Comparison of ENCODE assay signal across 16 cellular contexts in the genomic region with DNA sequence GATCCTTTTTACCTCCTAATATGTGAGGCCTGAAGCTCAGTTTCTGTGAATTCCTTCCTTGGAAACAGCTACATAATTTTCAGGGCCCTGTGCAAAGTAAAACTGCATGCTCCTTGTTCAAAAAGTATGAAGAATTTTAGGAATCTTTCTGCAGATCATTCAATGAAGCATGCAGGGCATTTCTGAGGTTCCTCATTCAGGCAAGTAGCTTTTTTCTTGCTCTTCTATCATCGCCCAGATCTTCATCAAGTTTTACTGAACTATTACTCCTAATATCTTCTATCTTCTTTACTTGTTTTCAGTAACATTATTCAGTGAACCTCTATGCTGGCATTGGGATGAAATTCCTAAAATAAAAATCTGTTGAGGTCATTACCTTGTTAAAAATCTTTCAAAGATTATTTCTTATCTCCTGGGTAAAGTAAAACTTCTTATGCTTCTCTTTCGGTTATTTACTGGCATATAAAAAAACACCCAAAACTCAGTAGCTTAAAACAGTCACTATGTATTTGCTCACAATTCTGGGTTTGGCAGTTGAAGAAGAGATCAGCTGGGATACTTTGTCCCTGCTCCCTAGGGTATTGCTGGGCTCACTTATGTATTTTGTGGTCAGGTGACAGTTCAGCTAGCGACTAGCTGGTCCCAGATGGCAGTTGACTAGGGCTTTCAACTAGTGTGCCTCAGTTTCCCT. TPM values are rescaled to one million over a fixed set of nuclear protein-coding genes. Genes with fewer than 3 reads are reported as not detected.
DNase-seq lines count a peak whose midpoint lies in the region; ATAC-seq, FAIRE-seq and TF ChIP-seq lines count a peak whose summit lies in the region.
"Had no signal": no experiment of that assay in that cellular context is flagged by ENCODE, and none has a peak within 500 bp of the region (broad histone marks: within the 10 kb centered on the region; RNA-seq: fewer than 3 reads in every experiment).

No MANE protein-coding gene starts in this region.

- CTCF ChIA-PET in HCT116 (lab: Charles Lee): interaction anchor here (0.7 kb wide), 1 partner anchor 9 kb away, joined by 3 read pairs; no protein-coding TSS in a partner anchor

- no peaks in the 10 kb centered on the region for H4K20me1 ChIP-seq in HCT116 (ENCODE audit: insufficient read depth)

- no peaks in the 10 kb centered on the region for H3K27me3 ChIP-seq in HCT116 (ENCODE audit: insufficient read depth, low read length)
- H3K27me3 ChIP-seq: stomach had no signal

- H3K4me3 Mint-ChIP-seq in chondrocyte (ENCODE audit: unreplicated experiment) (no peak overlapping the region), nephron (no peak overlapping the region)
- H3K4me3 Mint-ChIP-seq: CD8-positive, alpha-beta T cell had no signal

- H3K27ac ChIP-seq in HCT116 (ENCODE audit: low read depth, low read length): peak overlapping the region; percentile 73; the same call in 1 of the 2 replicates
- H3K27ac ChIP-seq: SK-N-MC, stomach, WERI-Rb-1 had no signal

- TF ChIP-seq CTCF in AG10803 (conservative IDR thresholded peaks at IDR 0.05; ENCODE audit: low read length): no peak
- TF ChIP-seq CTCF in HCT116 (IDR thresholded peaks at IDR 0.05 in 2 of 3, conservative IDR thresholded peaks at IDR 0.05 in 1 of 3; ENCODE audit: borderline replicate concordance in 1 of 3, insufficient read depth in 1 of 3, low read depth in 2 of 3, low read length in 2 of 3): no peak
- no peak for TF ChIP-seq CTCF in chondrocyte (IDR thresholded peaks at IDR 0.05)
- TF ChIP-seq CTCF in nephron (IDR thresholded peaks at IDR 0.05; ENCODE audit: unreplicated experiment in 3 of 3): no peak

- intact Hi-C loops in HCT116 (cut with micrococcal nuclease): no loop called here

- H3K36me3 Mint-ChIP-seq in chondrocyte (ENCODE audit: low read depth) (no peaks in the 10 kb centered on the region), nephron (ENCODE audit: low read depth) (no peaks in the 10 kb centered on the region)
- H3K36me3 Mint-ChIP-seq: CD8-positive, alpha-beta T cell had no signal

- no peak for TF ChIP-seq RAD21 in HCT116 (IDR thresholded peaks at IDR 0.05; ENCODE audit: low read depth)

- peak overlapping the region; percentile 58 for H2AFZ ChIP-seq in HCT116 (ENCODE audit: low read depth, low read length, poor library complexity, severe bottlenecking)

- H3K36me3 ChIP-seq in HCT116 (ENCODE audit: control insufficient read depth in 1 of 2, insufficient read depth in 2 of 2, low read length in 2 of 2): no peaks in the 10 kb centered on the region
- H3K36me3 ChIP-seq: stomach, WERI-Rb-1 had no signal

- peaks cover 44 to 48% of the 10 kb centered on the region in 2 experiments for H3K4me1 ChIP-seq in HCT116 (ENCODE audit: control insufficient read depth in 1 of 2, insufficient read depth in 2 of 2, low read length in 2 of 2)

- POLR2A ChIA-PET in HCT116 (lab: Charles Lee): interaction anchor here (1.2 kb wide), 1 partner anchor 113 kb away, joined by 3 read pairs; no protein-coding TSS in a partner anchor

- H3K9me2 ChIP-seq in HCT116 (ENCODE audit: insufficient read depth): no peaks in the 10 kb centered on the region

- peaks cover 36% of the 10 kb centered on the region for H3K4me1 Mint-ChIP-seq in chondrocyte (ENCODE audit: low read depth)
- peaks cover 60% of the 10 kb centered on the region for H3K4me1 Mint-ChIP-seq in nephron

- no TSS peak for BruUV-seq in HCT116 (replicated peaks; lab: Mats Ljungman, UMichigan)

- H3K9me3 Mint-ChIP-seq in chondrocyte (ENCODE audit: low read depth): no peaks in the 10 kb centered on the region
- H3K9me3 Mint-ChIP-seq in nephron: no peaks in the 10 kb centered on the region
- H3K9me3 Mint-ChIP-seq: CD8-positive, alpha-beta T cell had no signal

- no peaks in the 10 kb centered on the region for H3K9me3 ChIP-seq in HCT116 (ENCODE audit: control insufficient read depth in 1 of 2, insufficient read depth in 1 of 2, low read depth in 1 of 2, low read length in 2 of 2)
- H3K9me3 ChIP-seq: stomach had no signal

- FAIRE-seq in GM19239 (lab: Jason Lieb, UNC): no peak
- FAIRE-seq: K562 had no signal

- DNase-seq in AG10803 (ENCODE audit: low read depth) (peak; percentile 74), HCT116 (ENCODE audit: low read depth, low spot score) (no peak), chondrocyte (ENCODE audit: low spot score) (no peak), GM19239 (ENCODE audit: insufficient read length, low spot score) (no peak)
- DNase-seq in activated CD4-positive, CD25-positive, alpha-beta regulatory T cell treated with anti-CD3 and anti-CD28 coated beads, Interleukin-2, amount 50 U/mL, for 72 hours: no peak
- DNase-seq: CD8-positive, alpha-beta T cell; effector CD4-positive, alpha-beta T cell; NCI-H2227 treated with DMSO at 0.1 percent for 48 hours; occipital lobe; stomach had no signal

- H3K27ac Mint-ChIP-seq in chondrocyte (ENCODE audit: unreplicated experiment): peak overlapping the region; percentile 39
- peak overlapping the region; percentile 12 to 82 (median 39) for H3K27ac Mint-ChIP-seq in nephron
- H3K27ac Mint-ChIP-seq: CD8-positive, alpha-beta T cell had no signal

- H3K9ac ChIP-seq in HCT116 (ENCODE audit: low read length): peak overlapping the region; percentile 30; the same call in 1 of the 2 replicates

- ATAC-seq in HCT116: peak; percentile 49
- no peak for ATAC-seq in esophagus mucosa
- ATAC-seq in HG03108 (IDR thresholded peaks at IDR 0.05; ENCODE audit: unreplicated experiment): no peak
- ATAC-seq: CD8-positive, alpha-beta T cell; K562 had no signal

- no peaks in the 10 kb centered on the region for H3K79me2 ChIP-seq in HCT116 (ENCODE audit: insufficient read depth, low read length)

- peak overlapping the region; percentile 50 for H3K4me2 ChIP-seq in HCT116 (ENCODE audit: low read length)

- no peak for TF ChIP-seq POLR2A in HCT116 (IDR thresholded peaks at IDR 0.05; ENCODE audit: borderline replicate concordance, extremely low read depth, insufficient read depth, insufficient read length)

- H3K27me3 Mint-ChIP-seq in chondrocyte (ENCODE audit: low read depth) (no peaks in the 10 kb centered on the region), nephron (ENCODE audit: low read depth) (no peaks in the 10 kb centered on the region)

- H3K4me3 ChIP-seq in AG10803 (ENCODE audit: low read length) (no peak overlapping the region), HCT116 (replicated peaks in 1 of 2; ENCODE audit: low read depth in 1 of 2, low read length in 2 of 2) (no peak overlapping the region)
- H3K4me3 ChIP-seq: K562, SK-N-MC, stomach had no signal

- RAD21 ChIA-PET in HCT116 (lab: Charles Lee; ENCODE audit: low non-redundant PET in 1 of 2, low total read pairs in 2 of 2, uncharacterized antibody in 2 of 2, unreplicated experiment in 2 of 2): no interaction called here

TF ChIP-seq in HCT116, 20 proteins besides CTCF, POLR2A, EP300 and RAD21:
- TF ChIP-seq, protein P1, sequence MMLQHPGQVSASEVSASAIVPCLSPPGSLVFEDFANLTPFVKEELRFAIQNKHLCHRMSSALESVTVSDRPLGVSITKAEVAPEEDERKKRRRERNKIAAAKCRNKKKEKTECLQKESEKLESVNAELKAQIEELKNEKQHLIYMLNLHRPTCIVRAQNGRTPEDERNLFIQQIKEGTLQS (IDR thresholded peaks at IDR 0.05): no peak
- TF ChIP-seq ZFX (IDR thresholded peaks at IDR 0.05) (no peak), EZH2phosphoT487 (IDR thresholded peaks at IDR 0.05; ENCODE audit: borderline replicate concordance) (no peak)
- TF ChIP-seq, protein P2, sequence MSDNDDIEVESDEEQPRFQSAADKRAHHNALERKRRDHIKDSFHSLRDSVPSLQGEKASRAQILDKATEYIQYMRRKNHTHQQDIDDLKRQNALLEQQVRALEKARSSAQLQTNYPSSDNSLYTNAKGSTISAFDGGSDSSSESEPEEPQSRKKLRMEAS (IDR thresholded peaks at IDR 0.05): peak; percentile 6; the same call in 1 of the 2 replicates
TF ChIP-seq in HCT116: peak in this region for 1.

RNA-seq across cellular contexts. Expression of a gene that starts 42.6 kb away (rescaled TPM):
- total RNA-seq in HCT116 (2021; ENCODE audit: unreplicated experiment) (192 TPM), chondrocyte (33.0 to 46.4 TPM (median 37.5 TPM) in 3 replicates), esophagus mucosa (46.7 TPM)
- 64.7 and 79.9 TPM in 2 replicates for polyA plus RNA-seq in HCT116 (2012)
